ENCODE assay signal across 8 cellular contexts in genomic region chrX:14873676-14874049, GRCh38.
DNase-seq lines count a peak whose midpoint lies in the region; ATAC-seq and TF ChIP-seq lines count a peak whose summit lies in the region.

No MANE protein-coding gene starts in this region.

- peak overlapping the region; percentile 77 for H3K4me2 ChIP-seq in BLaER1
- H3K4me2 ChIP-seq in Loucy (ENCODE audit: low read depth, low read length, poor library complexity, severe bottlenecking), result peak overlapping the region; percentile 92

- H3F3A ChIP-seq in Loucy (ENCODE audit: low read depth), result no peaks in the 10 kb centered on the region

- peaks cover 35% of the 10 kb centered on the region for H3K9me3 Mint-ChIP-seq in nephron progenitor cell

- no peak for DNase-seq in nephron progenitor cell
- no peak for DNase-seq in islet precursor cell

- no peak overlapping the region for H3K27ac Mint-ChIP-seq in nephron progenitor cell

- no peaks in the 10 kb centered on the region for H3K27me3 Mint-ChIP-seq in nephron progenitor cell (ENCODE audit: low read depth, poor library complexity)

- H3K4me1 ChIP-seq in BLaER1 (peaks cover 7% of the 10 kb centered on the region; the same call in 1 of the 2 replicates), Loucy (ENCODE audit: insufficient read depth, low read length, poor library complexity, severe bottlenecking) (peaks cover 26% of the 10 kb centered on the region), duodenal mucosa (ENCODE audit: control insufficient read depth in 1 of 2, insufficient read depth in 2 of 2, low read length in 2 of 2) (peaks cover 0 to 7% of the 10 kb centered on the region in 2 donors)

- H3K9ac ChIP-seq in BLaER1 (peak overlapping the region; percentile 78), Loucy (ENCODE audit: low read depth, low read length, poor library complexity, severe bottlenecking) (peak overlapping the region; percentile 89), duodenal mucosa (ENCODE audit: low read depth in 1 of 2, low read length in 2 of 2) (peak overlapping the region; percentile 81 to 87)

- H3K9me3 ChIP-seq in BLaER1 (no peaks in the 10 kb centered on the region), Loucy (ENCODE audit: insufficient read depth, low read depth, low read length) (no peaks in the 10 kb centered on the region), duodenal mucosa (ENCODE audit: control insufficient read depth in 1 of 2, low read length in 2 of 2) (no peaks in the 10 kb centered on the region)

- H3K27ac ChIP-seq in BLaER1 (peak overlapping the region; percentile 41; the same call in 1 of the 2 replicates), duodenal mucosa (ENCODE audit: low read depth, low read length) (peak overlapping the region; percentile 32)

- H3K4me3 Mint-ChIP-seq in nephron progenitor cell, result peak overlapping the region; percentile 85

- H3K9me2 ChIP-seq in Loucy (replicated peaks; ENCODE audit: low read depth, low read length), result no peaks in the 10 kb centered on the region

- H3K27me3 ChIP-seq in BLaER1, result peaks cover 24% of the 10 kb centered on the region
- H3K27me3 ChIP-seq in Loucy (ENCODE audit: insufficient read depth, low read length, poor library complexity, severe bottlenecking), result no peaks in the 10 kb centered on the region
- H3K27me3 ChIP-seq in duodenal mucosa (ENCODE audit: control insufficient read depth in 1 of 2, insufficient read depth in 2 of 2, low read length in 2 of 2), result no peaks in the 10 kb centered on the region

- ATAC-seq in GM18520 (IDR thresholded peaks at IDR 0.05; ENCODE audit: unreplicated experiment) (no peak), HG03469 (IDR thresholded peaks at IDR 0.05; ENCODE audit: unreplicated experiment) (no peak), HG03521 (IDR thresholded peaks at IDR 0.05; ENCODE audit: unreplicated experiment) (no peak)

- peaks cover 14% of the 10 kb centered on the region for H3K4me1 Mint-ChIP-seq in nephron progenitor cell

- H3K36me3 ChIP-seq in BLaER1 (no peaks in the 10 kb centered on the region), Loucy (ENCODE audit: insufficient read depth, low read length) (no peaks in the 10 kb centered on the region), duodenal mucosa (ENCODE audit: control insufficient read depth in 1 of 2, insufficient read depth in 2 of 2, low read length in 2 of 2) (no peaks in the 10 kb centered on the region)

- TF ChIP-seq CTCF in Loucy (conservative IDR thresholded peaks at IDR 0.05; ENCODE audit: low read length), result no peak
- TF ChIP-seq CTCF in nephron progenitor cell (IDR thresholded peaks at IDR 0.05), result no peak

- peaks cover 23% of the 10 kb centered on the region for H3K36me3 Mint-ChIP-seq in nephron progenitor cell (ENCODE audit: low read depth)

- H3K4me3 ChIP-seq in BLaER1, result peak overlapping the region; percentile 74
- H3K4me3 ChIP-seq in Loucy (ENCODE audit: low read length, poor library complexity, severe bottlenecking), result peak overlapping the region; percentile 96
- peak overlapping the region; percentile 87 to 89 for H3K4me3 ChIP-seq in duodenal mucosa (ENCODE audit: low read depth in 1 of 2, low read length in 2 of 2)

- peak overlapping the region; percentile 84 for H2AFZ ChIP-seq in Loucy (ENCODE audit: low read length)

- peaks cover 45% of the 10 kb centered on the region for H3K79me2 ChIP-seq in Loucy (ENCODE audit: insufficient read depth, low read length)

- H4K20me1 ChIP-seq in BLaER1, result peaks cover under 1% of the 10 kb centered on the region; the same call in 1 of the 2 replicates
- peaks cover 8% of the 10 kb centered on the region for H4K20me1 ChIP-seq in Loucy (ENCODE audit: insufficient read depth, low read length, poor library complexity, severe bottlenecking)
